ENCODE assay signal across 1 cellular context in the genomic region with DNA sequence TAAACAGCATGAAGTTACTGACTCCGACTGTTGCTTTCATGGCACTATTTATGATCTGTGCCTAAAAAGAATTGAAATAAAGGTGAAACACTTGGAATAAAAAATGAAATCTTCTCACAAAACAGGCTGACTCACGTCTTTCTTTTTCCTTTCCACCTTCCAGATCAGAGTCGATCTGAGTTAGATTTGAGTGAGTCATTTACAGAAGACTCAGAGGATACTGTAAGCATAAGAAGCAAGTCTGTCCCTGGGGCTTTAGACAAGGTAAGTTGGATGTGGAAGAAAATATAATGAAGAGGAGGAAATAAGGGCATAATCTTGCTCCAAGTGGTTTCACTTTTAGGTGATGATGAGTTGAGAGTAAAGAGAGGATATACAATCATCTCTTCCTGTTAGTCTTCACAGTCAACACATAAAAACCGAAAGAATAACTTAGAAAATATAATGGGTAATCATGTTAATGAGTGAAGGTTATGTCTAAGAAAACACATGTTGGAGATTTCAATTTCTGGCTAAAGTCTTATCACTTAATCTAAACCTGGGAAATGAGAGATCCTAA.
TF ChIP-seq lines count a peak whose summit lies in the region.

No MANE protein-coding gene starts in this region.

TF ChIP-seq in endothelial cell of umbilical vein, 7 proteins besides CTCF, POLR2A, EP300 and RAD21 (continued from another document):
- peak; percentile 63 for TF ChIP-seq FOS (IDR thresholded peaks at IDR 0.05; ENCODE audit: borderline replicate concordance, insufficient read depth, low read length)
